Comparison of ENCODE assay signal across 14 cellular contexts in genomic region chr13:44876782-44877324, GRCh38.
DNase-seq lines count a peak whose midpoint lies in the region; ATAC-seq, FAIRE-seq and TF ChIP-seq lines count a peak whose summit lies in the region.
"Had no signal": no experiment of that assay in that cellular context is flagged by ENCODE, and none has a peak within 500 bp of the region (broad histone marks: within the 10 kb centered on the region; RNA-seq: fewer than 3 reads in every experiment).

No MANE protein-coding gene starts in this region.

- FAIRE-seq in endothelial cell of umbilical vein (lab: Jason Lieb, UNC), result no peak

- no peaks in the 10 kb centered on the region for H3K36me3 ChIP-seq in Loucy (ENCODE audit: insufficient read depth, low read length)
- H3K36me3 ChIP-seq in endothelial cell of umbilical vein (ENCODE audit: control insufficient read depth in 2 of 2, extremely low read depth in 1 of 2, insufficient read depth in 2 of 2, low read length in 2 of 2), result no peaks in the 10 kb centered on the region
- H3K36me3 ChIP-seq: thoracic aorta had no signal

- H3K36me3 Mint-ChIP-seq in activated naive CD4-positive, alpha-beta T cell treated with anti-CD3 and anti-CD28 coated beads for 36 hours (ENCODE audit: low read depth), result no peaks in the 10 kb centered on the region
- H3K36me3 Mint-ChIP-seq in activated naive CD4-positive, alpha-beta T cell treated with anti-CD3 and anti-CD28 coated beads, Interleukin-2, amount 10 ng/mL, durations not matched to agents 7 days and 5 days, result no peaks in the 10 kb centered on the region

- no peaks in the 10 kb centered on the region for H3K4me1 Mint-ChIP-seq in activated naive CD4-positive, alpha-beta T cell treated with anti-CD3 and anti-CD28 coated beads for 36 hours (ENCODE audit: low read depth)
- no peaks in the 10 kb centered on the region for H3K4me1 Mint-ChIP-seq in activated naive CD4-positive, alpha-beta T cell treated with anti-CD3 and anti-CD28 coated beads, Interleukin-2, amount 10 ng/mL, durations not matched to agents 7 days and 5 days
- H3K4me1 Mint-ChIP-seq: CD8-positive, alpha-beta memory T cell had no signal

- peak; percentile 14 for DNase-seq in activated naive CD4-positive, alpha-beta T cell treated with anti-CD3 and anti-CD28 coated beads for 36 hours
- no peak for DNase-seq in activated naive CD4-positive, alpha-beta T cell treated with anti-CD3 and anti-CD28 coated beads, Interleukin-2, amount 10 ng/mL, durations not matched to agents 7 days and 5 days
- DNase-seq in endothelial cell of umbilical vein (ENCODE audit: low read depth, low spot score) (no peak), retinal pigment epithelial cell (ENCODE audit: low read depth) (no peak), kidney glomerular epithelial cell (lab: John Stamatoyannopoulos, UW) (no peak), NK-92 (lab: John Stamatoyannopoulos, UW; ENCODE audit: unreplicated experiment) (no peak)
- DNase-seq: activated CD4-positive, alpha-beta T cell treated with anti-CD3 and anti-CD28 coated beads, Interleukin-2, amount 10 ng/mL, durations not matched to agents 24 days and 14 days; body of pancreas; CD8-positive, alpha-beta memory T cell; GOT3; NCI-H146 had no signal

- CTCF ChIA-PET in activated naive CD4-positive, alpha-beta T cell treated with anti-CD3 and anti-CD28 coated beads for 36 hours (lab: Charles Lee), result interaction anchor here (0.6 to 0.9 kb wide), 2 partner anchors 120 to 377 kb away, joined by 3 read pairs; no protein-coding TSS in a partner anchor
- CTCF ChIA-PET in activated naive CD4-positive, alpha-beta T cell treated with anti-CD3 and anti-CD28 coated beads, Interleukin-2, amount 10 ng/mL, durations not matched to agents 7 days and 5 days (lab: Charles Lee), result interaction anchor here (1.0 to 5.1 kb wide), 2 partner anchors 139 to 393 kb away, joined by 3 to 41 read pairs; no protein-coding TSS in a partner anchor
- CTCF ChIA-PET in endothelial cell of umbilical vein (lab: Charles Lee), result interaction anchor here (0.9 to 2.7 kb wide), 3 partner anchors 40 to 393 kb away, joined by 3 to 9 read pairs (median 3); no protein-coding TSS in a partner anchor

- H4K20me1 ChIP-seq in Loucy (ENCODE audit: insufficient read depth, low read length, poor library complexity, severe bottlenecking), result no peaks in the 10 kb centered on the region
- H4K20me1 ChIP-seq in endothelial cell of umbilical vein (replicated peaks; ENCODE audit: control insufficient read depth, extremely low read depth, insufficient read depth, low read length), result no peaks in the 10 kb centered on the region

- intact Hi-C loops in activated naive CD4-positive, alpha-beta T cell treated with anti-CD3 and anti-CD28 coated beads for 36 hours (cut with micrococcal nuclease), result loop anchor here (5.0 kb wide), 2 partner anchors 110 to 970 kb away; no protein-coding TSS in a partner anchor
- intact Hi-C loops in endothelial cell of umbilical vein (cut with micrococcal nuclease), result no loop called here

- no peak overlapping the region for H3K4me2 ChIP-seq in Loucy (ENCODE audit: low read depth, low read length, poor library complexity, severe bottlenecking)
- no peak overlapping the region for H3K4me2 ChIP-seq in endothelial cell of umbilical vein (ENCODE audit: insufficient read depth, low read length)

- no peaks in the 10 kb centered on the region for H3K9me1 ChIP-seq in endothelial cell of umbilical vein (replicated peaks; ENCODE audit: control insufficient read depth, extremely low read depth, insufficient read depth, low read length)

- no peaks in the 10 kb centered on the region for H3K9me2 ChIP-seq in Loucy (replicated peaks; ENCODE audit: low read depth, low read length)

- no peak overlapping the region for H3K9ac ChIP-seq in Loucy (ENCODE audit: low read depth, low read length, poor library complexity, severe bottlenecking)
- no peak overlapping the region for H3K9ac ChIP-seq in endothelial cell of umbilical vein (replicated peaks; ENCODE audit: extremely low read depth, insufficient read depth, low read length)

- peaks cover 3% of the 10 kb centered on the region for H3K27me3 Mint-ChIP-seq in activated naive CD4-positive, alpha-beta T cell treated with anti-CD3 and anti-CD28 coated beads for 36 hours (ENCODE audit: low read depth)
- peaks cover 9% of the 10 kb centered on the region for H3K27me3 Mint-ChIP-seq in activated naive CD4-positive, alpha-beta T cell treated with anti-CD3 and anti-CD28 coated beads, Interleukin-2, amount 10 ng/mL, durations not matched to agents 7 days and 5 days

- no peak overlapping the region for H2AFZ ChIP-seq in Loucy (ENCODE audit: low read length)
- H2AFZ ChIP-seq in endothelial cell of umbilical vein (ENCODE audit: low read depth, low read length), result no peak overlapping the region

- no peak overlapping the region for H3K27ac ChIP-seq in endothelial cell of umbilical vein (ENCODE audit: insufficient read depth, low read depth, low read length)
- H3K27ac ChIP-seq: body of pancreas, thoracic aorta had no signal

- no TSS peak for BruUV-seq in endothelial cell of umbilical vein (replicated peaks; lab: Mats Ljungman, UMichigan)

- H3K9me3 Mint-ChIP-seq in activated naive CD4-positive, alpha-beta T cell treated with anti-CD3 and anti-CD28 coated beads for 36 hours, result no peaks in the 10 kb centered on the region
- H3K9me3 Mint-ChIP-seq in activated naive CD4-positive, alpha-beta T cell treated with anti-CD3 and anti-CD28 coated beads, Interleukin-2, amount 10 ng/mL, durations not matched to agents 7 days and 5 days, result peaks cover 6% of the 10 kb centered on the region
- H3K9me3 Mint-ChIP-seq: activated CD4-positive, alpha-beta T cell treated with anti-CD3 and anti-CD28 coated beads, Interleukin-2, amount 10 ng/mL, durations not matched to agents 24 days and 14 days had no signal

- ATAC-seq in HG02938 (IDR thresholded peaks at IDR 0.05; ENCODE audit: unreplicated experiment), result no peak
- ATAC-seq: body of pancreas had no signal

- dilution Hi-C loops in endothelial cell of umbilical vein (cut with MboI; ENCODE audit: extremely low pct_ligation_motif_present, low sequenced_read_pairs), result no loop called here

- POLR2A ChIA-PET in endothelial cell of umbilical vein (lab: Charles Lee), result no interaction called here

- peak; percentile 40 for TF ChIP-seq CTCF in Loucy (conservative IDR thresholded peaks at IDR 0.05; ENCODE audit: low read length)
- peak; percentile 40 to 47 for TF ChIP-seq CTCF in endothelial cell of umbilical vein (IDR thresholded peaks at IDR 0.05; ENCODE audit: extremely low read depth in 1 of 2, insufficient read depth in 1 of 2, low read depth in 1 of 2, low read length in 2 of 2)
- TF ChIP-seq CTCF in retinal pigment epithelial cell (conservative IDR thresholded peaks at IDR 0.05; ENCODE audit: low read depth, low read length), result peak; percentile 48

- no peak overlapping the region for H3K27ac Mint-ChIP-seq in activated naive CD4-positive, alpha-beta T cell treated with anti-CD3 and anti-CD28 coated beads for 36 hours
- no peak overlapping the region for H3K27ac Mint-ChIP-seq in activated naive CD4-positive, alpha-beta T cell treated with anti-CD3 and anti-CD28 coated beads, Interleukin-2, amount 10 ng/mL, durations not matched to agents 7 days and 5 days
- H3K27ac Mint-ChIP-seq: activated CD4-positive, alpha-beta T cell treated with anti-CD3 and anti-CD28 coated beads, Interleukin-2, amount 10 ng/mL, durations not matched to agents 24 days and 14 days; CD8-positive, alpha-beta memory T cell had no signal

- no peaks in the 10 kb centered on the region for H3F3A ChIP-seq in Loucy (ENCODE audit: low read depth)

- H3K4me3 Mint-ChIP-seq in activated naive CD4-positive, alpha-beta T cell treated with anti-CD3 and anti-CD28 coated beads for 36 hours, result no peak overlapping the region
- no peak overlapping the region for H3K4me3 Mint-ChIP-seq in activated naive CD4-positive, alpha-beta T cell treated with anti-CD3 and anti-CD28 coated beads, Interleukin-2, amount 10 ng/mL, durations not matched to agents 7 days and 5 days
- H3K4me3 Mint-ChIP-seq: activated CD4-positive, alpha-beta T cell treated with anti-CD3 and anti-CD28 coated beads, Interleukin-2, amount 10 ng/mL, durations not matched to agents 24 days and 14 days; CD8-positive, alpha-beta memory T cell had no signal

- H3K9me3 ChIP-seq in Loucy (ENCODE audit: insufficient read depth, low read depth, low read length), result no peaks in the 10 kb centered on the region
- H3K9me3 ChIP-seq in endothelial cell of umbilical vein (replicated peaks; ENCODE audit: control insufficient read depth, insufficient read depth, low read length), result no peaks in the 10 kb centered on the region
- H3K9me3 ChIP-seq: body of pancreas, thoracic aorta had no signal

- H3K4me3 ChIP-seq in Loucy (ENCODE audit: low read length, poor library complexity, severe bottlenecking), result no peak overlapping the region
- no peak overlapping the region for H3K4me3 ChIP-seq in endothelial cell of umbilical vein (replicated peaks in 1 of 3; ENCODE audit: insufficient read depth in 1 of 3, low read depth in 1 of 3, low read length in 3 of 3)
- no peak overlapping the region for H3K4me3 ChIP-seq in retinal pigment epithelial cell (ENCODE audit: low read length)
- H3K4me3 ChIP-seq: body of pancreas, thoracic aorta had no signal

- no peaks in the 10 kb centered on the region for H3K4me1 ChIP-seq in Loucy (ENCODE audit: insufficient read depth, low read length, poor library complexity, severe bottlenecking)
- H3K4me1 ChIP-seq in endothelial cell of umbilical vein (ENCODE audit: control insufficient read depth, extremely low read depth, insufficient read depth, low read length), result no peaks in the 10 kb centered on the region

- no peak for TF ChIP-seq POLR2A in endothelial cell of umbilical vein (IDR thresholded peaks at IDR 0.05; ENCODE audit: low read depth, low read length)

- H3K27me3 ChIP-seq in Loucy (ENCODE audit: insufficient read depth, low read length, poor library complexity, severe bottlenecking) (no peaks in the 10 kb centered on the region), endothelial cell of umbilical vein (ENCODE audit: control insufficient read depth in 2 of 2, insufficient read depth in 2 of 2, low read length in 2 of 2) (no peaks in the 10 kb centered on the region)
- H3K27me3 ChIP-seq: body of pancreas had no signal

- H3K79me2 ChIP-seq in Loucy (ENCODE audit: insufficient read depth, low read length) (no peaks in the 10 kb centered on the region), endothelial cell of umbilical vein (ENCODE audit: control insufficient read depth, insufficient read depth, low read length) (no peaks in the 10 kb centered on the region)

TF ChIP-seq in endothelial cell of umbilical vein, 7 proteins besides CTCF, POLR2A, EP300 and RAD21:
- TF ChIP-seq GATA2 (IDR thresholded peaks at IDR 0.05; ENCODE audit: insufficient read depth, insufficient read length, low read depth, low read length) (no peak), JUN (IDR thresholded peaks at IDR 0.05; ENCODE audit: borderline replicate concordance, insufficient read depth, insufficient read length, low read depth) (no peak)
TF ChIP-seq in endothelial cell of umbilical vein: peak in this region for 0.
